In genomic region chr13:110108348-110109139, GRCh38 we compare ENCODE assay signal across 10 cellular contexts.
DNase-seq lines count a peak whose midpoint lies in the region; ATAC-seq and TF ChIP-seq lines count a peak whose summit lies in the region.
"Had no signal": no experiment of that assay in that cellular context is flagged by ENCODE, and none has a peak within 500 bp of the region (broad histone marks: within the 10 kb centered on the region; RNA-seq: fewer than 3 reads in every experiment).

No MANE protein-coding gene starts in this region.

- no peaks in the 10 kb centered on the region for H3K36me3 ChIP-seq in esophagus muscularis mucosa
- H3K36me3 ChIP-seq: neutrophil had no signal

- H3K4me1 ChIP-seq in esophagus muscularis mucosa = peaks cover 30 to 46% (median 41%) of the 10 kb centered on the region in 4 donors

- peak overlapping the region; percentile 70 to 85 (median 82) for H3K27ac ChIP-seq in esophagus muscularis mucosa (replicated peaks in 1 of 4)
- H3K27ac ChIP-seq: neutrophil had no signal

- no peaks in the 10 kb centered on the region for H3K36me3 Mint-ChIP-seq in activated CD4-positive, alpha-beta memory T cell treated with anti-CD3 and anti-CD28 coated beads, Interleukin-2, amount 10 ng/mL, durations not matched to agents 7 days and 5 days (ENCODE audit: low read depth)
- no peaks in the 10 kb centered on the region for H3K36me3 Mint-ChIP-seq in T-helper 2 cell treated with Interferon-gamma antibody and Interleukin-4, amounts not matched to agents 5 μg/mL and 100 μg/mL, for 36 hours (ENCODE audit: low read depth)
- H3K36me3 Mint-ChIP-seq: IgD-negative memory B cell had no signal

- 75% methylated on average over 6 of the region's 6 CpGs for WGBS in esophagus muscularis mucosa

- TF ChIP-seq POLR2A in esophagus muscularis mucosa (IDR thresholded peaks at IDR 0.05; ENCODE audit: low read depth) = no peak

- TF ChIP-seq EP300 in esophagus muscularis mucosa (IDR thresholded peaks at IDR 0.05) = no peak

- intact Hi-C loops in esophagus muscularis mucosa (cut with DNase I) = loop anchor here (5.0 to 10.0 kb wide), 5 partner anchors 234 to 1191 kb away; partner anchors contain the start of gene IRS2

- CTCF ChIA-PET in activated CD4-positive, alpha-beta memory T cell treated with anti-CD3 and anti-CD28 coated beads, Interleukin-2, amount 10 ng/mL, durations not matched to agents 7 days and 5 days (lab: Charles Lee) = no interaction called here

- DNase-seq in DMS79 (lab: John Stamatoyannopoulos, UW) = peak; percentile 81
- peak; percentile 47 to 49 for DNase-seq in Kasumi-1 (lab: John Stamatoyannopoulos, UW)
- peak; percentile 66 for DNase-seq in RPMI7951 (ENCODE audit: low read depth)
- peak; percentile 93 for DNase-seq in esophagus muscularis mucosa (ENCODE audit: extremely low spot score)
- DNase-seq in myocyte (ENCODE audit: low read depth) = peak; percentile 89
- DNase-seq in activated CD4-positive, alpha-beta memory T cell treated with anti-CD3 and anti-CD28 coated beads, Interleukin-2, amount 10 ng/mL, durations not matched to agents 7 days and 5 days = no peak
- DNase-seq in T-helper 2 cell treated with Interferon-gamma antibody and Interleukin-4, amounts not matched to agents 5 μg/mL and 100 μg/mL, for 36 hours (ENCODE audit: low spot score) = no peak

- H3K27me3 ChIP-seq in esophagus muscularis mucosa = no peaks in the 10 kb centered on the region
- H3K27me3 ChIP-seq: neutrophil had no signal

- H3K9me3 ChIP-seq in esophagus muscularis mucosa = no peaks in the 10 kb centered on the region
- H3K9me3 ChIP-seq: neutrophil had no signal

- H3K4me1 Mint-ChIP-seq in activated CD4-positive, alpha-beta memory T cell treated with anti-CD3 and anti-CD28 coated beads, Interleukin-2, amount 10 ng/mL, durations not matched to agents 7 days and 5 days = no peaks in the 10 kb centered on the region
- no peaks in the 10 kb centered on the region for H3K4me1 Mint-ChIP-seq in T-helper 2 cell treated with Interferon-gamma antibody and Interleukin-4, amounts not matched to agents 5 μg/mL and 100 μg/mL, for 36 hours (ENCODE audit: low read depth)
- H3K4me1 Mint-ChIP-seq: IgD-negative memory B cell had no signal

- ATAC-seq in HG02588 (IDR thresholded peaks at IDR 0.05; ENCODE audit: unreplicated experiment) = no peak

- H3K4me3 ChIP-seq in esophagus muscularis mucosa = no peak overlapping the region

- POLR2A ChIA-PET in activated CD4-positive, alpha-beta memory T cell treated with anti-CD3 and anti-CD28 coated beads, Interleukin-2, amount 10 ng/mL, durations not matched to agents 7 days and 5 days (lab: Charles Lee) = no interaction called here

- H3K27ac Mint-ChIP-seq in activated CD4-positive, alpha-beta memory T cell treated with anti-CD3 and anti-CD28 coated beads, Interleukin-2, amount 10 ng/mL, durations not matched to agents 7 days and 5 days = no peak overlapping the region
- no peak overlapping the region for H3K27ac Mint-ChIP-seq in T-helper 2 cell treated with Interferon-gamma antibody and Interleukin-4, amounts not matched to agents 5 μg/mL and 100 μg/mL, for 36 hours
- H3K27ac Mint-ChIP-seq: IgD-negative memory B cell had no signal

- no peak overlapping the region for H3K4me3 Mint-ChIP-seq in activated CD4-positive, alpha-beta memory T cell treated with anti-CD3 and anti-CD28 coated beads, Interleukin-2, amount 10 ng/mL, durations not matched to agents 7 days and 5 days
- H3K4me3 Mint-ChIP-seq in T-helper 2 cell treated with Interferon-gamma antibody and Interleukin-4, amounts not matched to agents 5 μg/mL and 100 μg/mL, for 36 hours = no peak overlapping the region
- H3K4me3 Mint-ChIP-seq: IgD-negative memory B cell had no signal

- H3K27me3 Mint-ChIP-seq in activated CD4-positive, alpha-beta memory T cell treated with anti-CD3 and anti-CD28 coated beads, Interleukin-2, amount 10 ng/mL, durations not matched to agents 7 days and 5 days = no peaks in the 10 kb centered on the region
- peaks cover 2% of the 10 kb centered on the region for H3K27me3 Mint-ChIP-seq in T-helper 2 cell treated with Interferon-gamma antibody and Interleukin-4, amounts not matched to agents 5 μg/mL and 100 μg/mL, for 36 hours (ENCODE audit: low read depth)
- H3K27me3 Mint-ChIP-seq: IgD-negative memory B cell had no signal

- no peaks in the 10 kb centered on the region for H3K9me3 Mint-ChIP-seq in activated CD4-positive, alpha-beta memory T cell treated with anti-CD3 and anti-CD28 coated beads, Interleukin-2, amount 10 ng/mL, durations not matched to agents 7 days and 5 days
- H3K9me3 Mint-ChIP-seq in T-helper 2 cell treated with Interferon-gamma antibody and Interleukin-4, amounts not matched to agents 5 μg/mL and 100 μg/mL, for 36 hours = no peaks in the 10 kb centered on the region
- H3K9me3 Mint-ChIP-seq: IgD-negative memory B cell had no signal

- TF ChIP-seq CTCF in esophagus muscularis mucosa (IDR thresholded peaks at IDR 0.05) = peak; percentile 67 to 84 (median 77)

Comparison
In these comparisons a context has a peak if more than half of its experiments do, and no peak if none do; other contexts are left out.
1. DNase-seq: peak in DMS79 (single experiment), Kasumi-1 (2 of 2), RPMI7951 (single experiment), esophagus muscularis mucosa (single experiment) and myocyte (single experiment); none in activated CD4-positive, alpha-beta memory T cell treated with anti-CD3 and anti-CD28 coated beads, Interleukin-2, amount 10 ng/mL, durations not matched to agents 7 days and 5 days (single experiment) and T-helper 2 cell treated with Interferon-gamma antibody and Interleukin-4, amounts not matched to agents 5 μg/mL and 100 μg/mL, for 36 hours (single experiment).